ENCODE assay signal across 19 cellular contexts in genomic region chr5:1836176-1836890, GRCh38. TPM values are rescaled to one million over a fixed set of nuclear protein-coding genes. Genes with fewer than 3 reads are reported as not detected.
"Had no signal": no experiment of that assay in that cellular context is flagged by ENCODE, and none has a peak within 500 bp of the region (broad histone marks: within the 10 kb centered on the region; RNA-seq: fewer than 3 reads in every experiment).

No MANE protein-coding gene starts in this region.

- ATAC-seq: activated CD4-positive, alpha-beta T cell treated with anti-CD3 and anti-CD28 coated beads for 36 hours; body of pancreas; gastroesophageal sphincter; WTC11 had no signal

- H3K9me3 ChIP-seq: body of pancreas, colonic mucosa, gastroesophageal sphincter, stomach had no signal

- H3K27ac ChIP-seq: body of pancreas, colonic mucosa, gastroesophageal sphincter, stomach had no signal

- H3K4me1 Mint-ChIP-seq: activated CD4-positive, alpha-beta T cell treated with anti-CD3 and anti-CD28 coated beads for 36 hours; activated naive CD8-positive, alpha-beta T cell treated with anti-CD3 and anti-CD28 coated beads, Interleukin-2, amount 10 ng/mL, durations not matched to agents 7 days and 5 days had no signal

- H3K36me3 ChIP-seq: colonic mucosa, gastroesophageal sphincter, stomach had no signal

- H3K9me3 Mint-ChIP-seq: activated naive CD8-positive, alpha-beta T cell treated with anti-CD3 and anti-CD28 coated beads, Interleukin-2, amount 10 ng/mL, durations not matched to agents 7 days and 5 days; activated T-helper 1 cell treated with anti-CD3 and anti-CD28 coated beads, Interleukin-12 subunit alpha, Interleukin-12 subunit beta, Interleukin-2, Interleukin-4 antibody, amounts not matched to agents 30 ng/mL and 10 ng/mL and 1 ng/mL, durations not matched to agents 14 hours and 24 hours and 36 hours; nephron; T-helper 2 cell treated with Interferon-gamma antibody and Interleukin-4, amounts not matched to agents 5 μg/mL and 100 μg/mL, for 36 hours; type B pancreatic cell; WTC11 had no signal

- H3K4me3 Mint-ChIP-seq: activated CD4-positive, alpha-beta T cell treated with anti-CD3 and anti-CD28 coated beads for 36 hours; activated naive CD8-positive, alpha-beta T cell treated with anti-CD3 and anti-CD28 coated beads, Interleukin-2, amount 10 ng/mL, durations not matched to agents 7 days and 5 days; activated T-helper 1 cell treated with anti-CD3 and anti-CD28 coated beads, Interleukin-12 subunit alpha, Interleukin-12 subunit beta, Interleukin-2, Interleukin-4 antibody, amounts not matched to agents 30 ng/mL and 10 ng/mL and 1 ng/mL, durations not matched to agents 14 hours and 24 hours and 36 hours; nephron; T-helper 2 cell treated with Interferon-gamma antibody and Interleukin-4, amounts not matched to agents 5 μg/mL and 100 μg/mL, for 36 hours; type B pancreatic cell; WTC11 had no signal

- H3K27me3 ChIP-seq: body of pancreas, colonic mucosa had no signal

- DNase-seq: activated CD4-positive, alpha-beta T cell treated with anti-CD3 and anti-CD28 coated beads for 36 hours; activated CD4-positive, alpha-beta T cell treated with anti-CD3 and anti-CD28 coated beads, Interleukin-2, amount 50 U/mL, for 48 hours; activated naive CD8-positive, alpha-beta T cell treated with anti-CD3 and anti-CD28 coated beads, Interleukin-2, amount 10 ng/mL, durations not matched to agents 7 days and 5 days; body of pancreas; central memory CD4-positive, alpha-beta T cell; colonic mucosa; mammary epithelial cell; midbrain; occipital lobe; stimulated activated CD4-positive, alpha-beta T cell treated with anti-CD3 and anti-CD28 coated beads, Interleukin-2, amount 100 ng/mL, for 48 hours; stomach had no signal

- H3K4me1 ChIP-seq: body of pancreas, colonic mucosa, gastroesophageal sphincter, stomach had no signal

- H3K4me3 ChIP-seq: body of pancreas, colonic mucosa, gastroesophageal sphincter, stomach had no signal

- H3K36me3 Mint-ChIP-seq: activated naive CD8-positive, alpha-beta T cell treated with anti-CD3 and anti-CD28 coated beads, Interleukin-2, amount 10 ng/mL, durations not matched to agents 7 days and 5 days; type B pancreatic cell; WTC11 had no signal

- H3K27ac Mint-ChIP-seq: activated CD4-positive, alpha-beta T cell treated with anti-CD3 and anti-CD28 coated beads for 36 hours; activated naive CD8-positive, alpha-beta T cell treated with anti-CD3 and anti-CD28 coated beads, Interleukin-2, amount 10 ng/mL, durations not matched to agents 7 days and 5 days; activated T-helper 1 cell treated with anti-CD3 and anti-CD28 coated beads, Interleukin-12 subunit alpha, Interleukin-12 subunit beta, Interleukin-2, Interleukin-4 antibody, amounts not matched to agents 30 ng/mL and 10 ng/mL and 1 ng/mL, durations not matched to agents 14 hours and 24 hours and 36 hours; nephron; progenitor cell of endocrine pancreas; T-helper 2 cell treated with Interferon-gamma antibody and Interleukin-4, amounts not matched to agents 5 μg/mL and 100 μg/mL, for 36 hours; type B pancreatic cell; WTC11 had no signal

RNA-seq across cellular contexts. Expression of gene IRX4, which starts 46.4 kb away (rescaled TPM):
- total RNA-seq: activated CD4-positive, alpha-beta T cell treated with anti-CD3 and anti-CD28 coated beads for 36 hours; activated naive CD8-positive, alpha-beta T cell treated with anti-CD3 and anti-CD28 coated beads, Interleukin-2, amount 10 ng/mL, durations not matched to agents 7 days and 5 days; activated T-helper 1 cell treated with anti-CD3 and anti-CD28 coated beads, Interleukin-12 subunit alpha, Interleukin-12 subunit beta, Interleukin-2, Interleukin-4 antibody, amounts not matched to agents 30 ng/mL and 10 ng/mL and 1 ng/mL, durations not matched to agents 14 hours and 24 hours and 36 hours; body of pancreas; colonic mucosa; occipital lobe; stomach; temporal lobe had no signal
